11 cellular contexts compared by ENCODE assay signal in genomic region chr12:89098390-89099102, GRCh38.
A peak's percentile ranks its signal among the peaks of the same experiment; 100 is the strongest.
DNase-seq lines count a peak whose midpoint lies in the region; ATAC-seq, FAIRE-seq and TF ChIP-seq lines count a peak whose summit lies in the region.
"Had no signal": no experiment of that assay in that cellular context is flagged by ENCODE, and none has a peak within 500 bp of the region (broad histone marks: within the 10 kb centered on the region; RNA-seq: fewer than 3 reads in every experiment).

No MANE protein-coding gene starts in this region.

- TF ChIP-seq CTCF in brain (conservative IDR thresholded peaks at IDR 0.05) (no peak), mesothelial cell of epicardium (IDR thresholded peaks at IDR 0.05; ENCODE audit: unreplicated experiment) (no peak)

- no peak overlapping the region for H3K27ac ChIP-seq in naive thymus-derived CD4-positive, alpha-beta T cell (ENCODE audit: low read depth, low read length)

- intact Hi-C loops in naive thymus-derived CD4-positive, alpha-beta T cell (cut with micrococcal nuclease) = no loop called here

- no peaks in the 10 kb centered on the region for H3K9me3 ChIP-seq in naive thymus-derived CD4-positive, alpha-beta T cell (ENCODE audit: control insufficient read depth in 2 of 3, low read length in 3 of 3)

- H3K4me1 ChIP-seq in naive thymus-derived CD4-positive, alpha-beta T cell (ENCODE audit: control insufficient read depth in 2 of 2, insufficient read depth in 2 of 2, low read length in 2 of 2) = no peaks in the 10 kb centered on the region

- DNase-seq in DMS 273 treated with DMSO at 0.1 percent for 48 hours (lab: John Stamatoyannopoulos, UW) (peak; percentile 30), NCI-H146 treated with DMSO at 0.1 percent for 48 hours (lab: John Stamatoyannopoulos, UW; ENCODE audit: unreplicated experiment) (peak; percentile 70), iPS-NIHi11 (ENCODE audit: low spot score) (peak; percentile 54), GM12892 (ENCODE audit: insufficient read length) (no peak), mesothelial cell of epicardium (ENCODE audit: low spot score in 2 of 2, unreplicated experiment in 2 of 2) (no peak), SKM-1 (lab: John Stamatoyannopoulos, UW; ENCODE audit: unreplicated experiment) (no peak)
- no peak for DNase-seq in naive thymus-derived CD4-positive, alpha-beta T cell
- DNase-seq: NCI-H748 treated with DMSO at 0.1 percent for 48 hours had no signal

- H3K4me1 Mint-ChIP-seq in brain (peaks cover 28% of the 10 kb centered on the region), mesothelial cell of epicardium (peaks cover 23% of the 10 kb centered on the region)
- peaks cover 0 to 2% (median 0%) of the 10 kb centered on the region in 7 donors for H3K4me1 Mint-ChIP-seq in naive thymus-derived CD4-positive, alpha-beta T cell
- H3K4me1 Mint-ChIP-seq: B cell had no signal

- no peak for ATAC-seq in naive thymus-derived CD4-positive, alpha-beta T cell

- no peak overlapping the region for H3K4me3 ChIP-seq in naive thymus-derived CD4-positive, alpha-beta T cell (ENCODE audit: low read length)

- no peak for TF ChIP-seq POLR2A in GM12892 (IDR thresholded peaks at IDR 0.05; ENCODE audit: low read depth, low read length)

- H3K9me3 Mint-ChIP-seq in brain (no peaks in the 10 kb centered on the region), mesothelial cell of epicardium (no peaks in the 10 kb centered on the region)
- H3K9me3 Mint-ChIP-seq in naive thymus-derived CD4-positive, alpha-beta T cell = peaks cover 0 to 1% (median 0%) of the 10 kb centered on the region in 11 donors

- CTCF ChIA-PET in naive thymus-derived CD4-positive, alpha-beta T cell (lab: Charles Lee) = no interaction called here

- POLR2A ChIA-PET in naive thymus-derived CD4-positive, alpha-beta T cell (lab: Charles Lee) = interaction anchor here (0.7 kb wide), 1 partner anchor 279 kb away, joined by 3 read pairs; no protein-coding TSS in a partner anchor

- no peaks in the 10 kb centered on the region for H3K36me3 ChIP-seq in naive thymus-derived CD4-positive, alpha-beta T cell (ENCODE audit: control insufficient read depth in 2 of 3, insufficient read depth in 3 of 3, low read length in 3 of 3)

- H3K27ac Mint-ChIP-seq in brain (peak overlapping the region in 4 of 5 experiments; percentile 34 to 80 (median 69)), mesothelial cell of epicardium (no peak overlapping the region)
- H3K27ac Mint-ChIP-seq in naive thymus-derived CD4-positive, alpha-beta T cell = no peak overlapping the region
- H3K27ac Mint-ChIP-seq: B cell; T-helper 1 cell treated with Interleukin-12 subunit alpha and Interleukin-12 subunit beta and Interleukin-4 antibody, amounts not matched to agents 30 μg/mL and 1 μg/mL, for 36 hours had no signal

- H3K27me3 Mint-ChIP-seq in brain (peaks cover 31% of the 10 kb centered on the region), mesothelial cell of epicardium (ENCODE audit: low read depth) (no peaks in the 10 kb centered on the region)
- H3K27me3 Mint-ChIP-seq in naive thymus-derived CD4-positive, alpha-beta T cell = no peaks in the 10 kb centered on the region

- H3K4me3 Mint-ChIP-seq in brain = peak overlapping the region in 3 of 5 experiments; percentile 51 to 61 (median 56)
- no peak overlapping the region for H3K4me3 Mint-ChIP-seq in mesothelial cell of epicardium
- no peak overlapping the region for H3K4me3 Mint-ChIP-seq in naive thymus-derived CD4-positive, alpha-beta T cell
- H3K4me3 Mint-ChIP-seq: B cell; T-helper 1 cell treated with Interleukin-12 subunit alpha and Interleukin-12 subunit beta and Interleukin-4 antibody, amounts not matched to agents 30 μg/mL and 1 μg/mL, for 36 hours had no signal

- H3K36me3 Mint-ChIP-seq in brain = no peaks in the 10 kb centered on the region
- no peaks in the 10 kb centered on the region for H3K36me3 Mint-ChIP-seq in mesothelial cell of epicardium
- H3K36me3 Mint-ChIP-seq in naive thymus-derived CD4-positive, alpha-beta T cell = no peaks in the 10 kb centered on the region

- no peak for FAIRE-seq in GM12892 (lab: Jason Lieb, UNC)

- H3K27me3 ChIP-seq in naive thymus-derived CD4-positive, alpha-beta T cell (ENCODE audit: control insufficient read depth in 2 of 2, insufficient read depth in 2 of 2, low read length in 2 of 2) = no peaks in the 10 kb centered on the region

Comparison
In these comparisons a context has a peak if more than half of its experiments do, and no peak if none do; other contexts are left out.
1. DNase-seq: peak in DMS 273 treated with DMSO at 0.1 percent for 48 hours (single experiment), NCI-H146 treated with DMSO at 0.1 percent for 48 hours (single experiment) and iPS-NIHi11 (single experiment); none in GM12892 (single experiment), mesothelial cell of epicardium (0 of 2), naive thymus-derived CD4-positive, alpha-beta T cell (0 of 9) and SKM-1 (single experiment).
2. H3K27ac Mint-ChIP-seq: peak in brain (4 of 5); none in mesothelial cell of epicardium (single experiment) and naive thymus-derived CD4-positive, alpha-beta T cell (0 of 9).
3. H3K4me3 Mint-ChIP-seq: peak in brain (3 of 5); none in mesothelial cell of epicardium (single experiment) and naive thymus-derived CD4-positive, alpha-beta T cell (0 of 10).